ENCODE assay signal across 8 cellular contexts in the genomic region with DNA sequence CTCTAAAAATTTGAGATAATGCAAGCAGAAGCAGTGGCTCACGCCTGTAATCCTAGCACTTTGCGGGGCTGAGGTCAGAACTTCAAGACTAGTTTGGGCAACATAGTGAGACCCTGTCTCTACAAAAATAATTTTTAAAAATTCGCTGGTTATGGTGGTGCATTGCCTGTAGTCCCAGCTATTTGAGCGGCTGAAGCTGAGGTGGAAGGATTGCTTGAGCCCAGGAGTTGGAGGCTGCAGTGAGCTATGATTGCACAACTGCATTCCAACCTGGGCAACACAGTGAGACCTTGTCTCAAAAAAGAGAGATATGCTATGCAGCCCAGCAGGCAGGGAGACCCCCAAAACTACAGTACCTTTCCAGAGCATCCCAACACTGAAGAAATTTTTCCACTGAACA. TPM values are rescaled to one million over a fixed set of nuclear protein-coding genes. Genes with fewer than 3 reads are reported as not detected.
A peak's percentile ranks its signal among the peaks of the same experiment; 100 is the strongest.
DNase-seq lines count a peak whose midpoint lies in the region; ATAC-seq lines count a peak whose summit lies in the region.

No MANE protein-coding gene starts in this region.

- H3K9me3 Mint-ChIP-seq in stimulated activated naive CD8-positive, alpha-beta T cell treated with anti-CD3 and anti-CD28 coated beads, Interleukin-15, Interleukin-2, amounts not matched to agents 100 ng/mL and 50 ng/mL, for 24 hours, result no peaks in the 10 kb centered on the region
- no peaks in the 10 kb centered on the region for H3K9me3 Mint-ChIP-seq in activated T-cell treated with anti-CD3 and anti-CD28 coated beads, Interleukin-2, amount 50 U/mL, for 72 hours

- no peaks in the 10 kb centered on the region for H3K27me3 Mint-ChIP-seq in stimulated activated naive CD8-positive, alpha-beta T cell treated with anti-CD3 and anti-CD28 coated beads, Interleukin-15, Interleukin-2, amounts not matched to agents 100 ng/mL and 50 ng/mL, for 24 hours
- H3K27me3 Mint-ChIP-seq in activated T-cell treated with anti-CD3 and anti-CD28 coated beads, Interleukin-2, amount 50 U/mL, for 72 hours (ENCODE audit: low read depth), result no peaks in the 10 kb centered on the region

- no peak for DNase-seq in stimulated activated naive CD8-positive, alpha-beta T cell treated with anti-CD3 and anti-CD28 coated beads, Interleukin-15, Interleukin-2, amounts not matched to agents 100 U/mL and 50 U/mL, for 24 hours
- no peak for DNase-seq in activated T-cell treated with anti-CD3 and anti-CD28 coated beads, Interleukin-2, amount 50 U/mL, for 72 hours
- DNase-seq in iris pigment epithelial cell (ENCODE audit: low read depth) (peak; percentile 37), SJCRH30 (no peak), AG08395 (ENCODE audit: low spot score) (no peak), pons (ENCODE audit: low spot score) (no peak)

- H3K4me3 ChIP-seq in urinary bladder (ENCODE audit: low read depth, low read length), result peak overlapping the region; percentile 82
- no peak overlapping the region for H3K4me3 ChIP-seq in SJCRH30

- no peak for ATAC-seq in stimulated activated naive CD8-positive, alpha-beta T cell treated with anti-CD3 and anti-CD28 coated beads, Interleukin-15, Interleukin-2, amounts not matched to agents 100 U/mL and 50 U/mL, for 24 hours
- no peak for ATAC-seq in activated T-cell treated with anti-CD3 and anti-CD28 coated beads, Interleukin-2, amount 50 U/mL, for 72 hours (replicated peaks in 1 of 2)

- no peaks in the 10 kb centered on the region for H3K36me3 ChIP-seq in urinary bladder (ENCODE audit: insufficient read depth)
- H3K36me3 ChIP-seq in SJCRH30, result no peaks in the 10 kb centered on the region; the same call in 1 of the 2 replicates

- no peak overlapping the region for H3K27ac ChIP-seq in urinary bladder (ENCODE audit: low read depth)
- no peak overlapping the region for H3K27ac ChIP-seq in SJCRH30

- peaks cover 52% of the 10 kb centered on the region for H3K36me3 Mint-ChIP-seq in stimulated activated naive CD8-positive, alpha-beta T cell treated with anti-CD3 and anti-CD28 coated beads, Interleukin-15, Interleukin-2, amounts not matched to agents 100 ng/mL and 50 ng/mL, for 24 hours (ENCODE audit: low read depth)
- peaks cover 9 to 26% of the 10 kb centered on the region in 2 donors for H3K36me3 Mint-ChIP-seq in activated T-cell treated with anti-CD3 and anti-CD28 coated beads, Interleukin-2, amount 50 U/mL, for 72 hours (ENCODE audit: insufficient read depth in 2 of 2)

- H3K4me1 Mint-ChIP-seq in stimulated activated naive CD8-positive, alpha-beta T cell treated with anti-CD3 and anti-CD28 coated beads, Interleukin-15, Interleukin-2, amounts not matched to agents 100 ng/mL and 50 ng/mL, for 24 hours (ENCODE audit: low read depth), result peaks cover 76% of the 10 kb centered on the region
- H3K4me1 Mint-ChIP-seq in activated T-cell treated with anti-CD3 and anti-CD28 coated beads, Interleukin-2, amount 50 U/mL, for 72 hours (ENCODE audit: low read depth), result peaks cover 43% of the 10 kb centered on the region

- no peaks in the 10 kb centered on the region for H3K9me3 ChIP-seq in SJCRH30 (replicated peaks)

- H3K4me1 ChIP-seq in urinary bladder (ENCODE audit: insufficient read depth) (no peaks in the 10 kb centered on the region), SJCRH30 (no peaks in the 10 kb centered on the region)

- peak overlapping the region; percentile 87 for H3K4me3 Mint-ChIP-seq in stimulated activated naive CD8-positive, alpha-beta T cell treated with anti-CD3 and anti-CD28 coated beads, Interleukin-15, Interleukin-2, amounts not matched to agents 100 ng/mL and 50 ng/mL, for 24 hours
- H3K4me3 Mint-ChIP-seq in activated T-cell treated with anti-CD3 and anti-CD28 coated beads, Interleukin-2, amount 50 U/mL, for 72 hours, result peak overlapping the region; percentile 95 to 96

- no peaks in the 10 kb centered on the region for H3K27me3 ChIP-seq in SJCRH30

- peak overlapping the region; percentile 49 for H3K27ac Mint-ChIP-seq in stimulated activated naive CD8-positive, alpha-beta T cell treated with anti-CD3 and anti-CD28 coated beads, Interleukin-15, Interleukin-2, amounts not matched to agents 100 ng/mL and 50 ng/mL, for 24 hours
- H3K27ac Mint-ChIP-seq in activated T-cell treated with anti-CD3 and anti-CD28 coated beads, Interleukin-2, amount 50 U/mL, for 72 hours, result peak overlapping the region; percentile 69

- WGBS in urinary bladder, result 77% methylated on average over 4 of the region's 4 CpGs

RNA-seq across cellular contexts. Expression of a gene that starts 2.3 kb away (rescaled TPM):
- 10 to 100 TPM; 73.0 to 78.3 TPM for total RNA-seq in activated T-cell treated with anti-CD3 and anti-CD28 coated beads, Interleukin-2, amount 50 U/mL, for 72 hours
- 178 TPM for total RNA-seq in urinary bladder
- 72.4 TPM for polyA plus RNA-seq in urinary bladder
- total RNA-seq in SJCRH30 (2014; rRNA removed; shearing (Covaris generic)), result 34.6 and 37.8 TPM in 2 replicates
